18 cellular contexts compared by ENCODE assay signal in genomic region chr7:129208667-129209066, GRCh38. TPM values are rescaled to one million over a fixed set of nuclear protein-coding genes. Genes with fewer than 3 reads are reported as not detected.
DNase-seq lines count a peak whose midpoint lies in the region; ATAC-seq, FAIRE-seq and TF ChIP-seq lines count a peak whose summit lies in the region.
"Had no signal": no experiment of that assay in that cellular context is flagged by ENCODE, and none has a peak within 500 bp of the region (broad histone marks: within the 10 kb centered on the region; RNA-seq: fewer than 3 reads in every experiment).

No MANE protein-coding gene starts in this region.

- TF ChIP-seq POLR2A in GM12891 (IDR thresholded peaks at IDR 0.05; ENCODE audit: low read depth, low read length) (no peak), NB4 (IDR thresholded peaks at IDR 0.05; ENCODE audit: extremely low read depth, insufficient read length) (no peak)

- H3K36me3 Mint-ChIP-seq in stimulated activated memory B cell treated with anti-CD40 and anti-IgM and Interleukin-4, amounts not matched to agents 10 μg/mL and 1 μg/mL and 100 μg/mL, for 72 hours = no peaks in the 10 kb centered on the region
- H3K36me3 Mint-ChIP-seq: CD14-positive monocyte; CD8-positive, alpha-beta T cell; IgD-negative memory B cell had no signal

- H3K4me1 Mint-ChIP-seq in stimulated activated memory B cell treated with anti-CD40 and anti-IgM and Interleukin-4, amounts not matched to agents 10 μg/mL and 1 μg/mL and 100 μg/mL, for 72 hours = peaks cover 19% of the 10 kb centered on the region

- ATAC-seq in stimulated activated memory B cell treated with anti-CD40 and anti-IgM and Interleukin-4, amounts not matched to agents 10 μg/mL and 1 μg/mL and 100 μg/mL, for 72 hours = no peak
- ATAC-seq in HG03378 (IDR thresholded peaks at IDR 0.05; ENCODE audit: unreplicated experiment) = no peak
- ATAC-seq: A549; CD8-positive, alpha-beta T cell had no signal

- DNase-seq in GM12891 (ENCODE audit: insufficient read length, low spot score) = no peak
- DNase-seq in NB4 (ENCODE audit: low read depth) = peak; percentile 74
- DNase-seq in islet precursor cell = peak; percentile 53
- DNase-seq in DMS153 treated with DMSO at 0.1 percent for 48 hours (lab: John Stamatoyannopoulos, UW; ENCODE audit: unreplicated experiment) = no peak
- no peak for DNase-seq in NCI-H510A treated with DMSO at 0.1 percent for 48 hours (lab: John Stamatoyannopoulos, UW)
- DNase-seq: CD8-positive, alpha-beta T cell; COR-L47; DMS153; DND-41; GDM1; GOT3 had no signal

- peak overlapping the region; percentile 19 for H3K27ac Mint-ChIP-seq in stimulated activated memory B cell treated with anti-CD40 and anti-IgM and Interleukin-4, amounts not matched to agents 10 μg/mL and 1 μg/mL and 100 μg/mL, for 72 hours
- H3K27ac Mint-ChIP-seq: CD8-positive, alpha-beta T cell; IgD-negative memory B cell had no signal

- peak; percentile 28 for FAIRE-seq in GM12891 (lab: Jason Lieb, UNC)
- FAIRE-seq: A549, D721Med had no signal

- peak; percentile 42 for TF ChIP-seq CTCF in NB4 (IDR thresholded peaks at IDR 0.05; ENCODE audit: low read depth, low read length)

- H3K4me3 ChIP-seq in NB4 (ENCODE audit: low read depth, low read length) = no peak overlapping the region
- H3K4me3 ChIP-seq: A549, HAP-1 had no signal

- H3K9me3 Mint-ChIP-seq in stimulated activated memory B cell treated with anti-CD40 and anti-IgM and Interleukin-4, amounts not matched to agents 10 μg/mL and 1 μg/mL and 100 μg/mL, for 72 hours = no peaks in the 10 kb centered on the region
- H3K9me3 Mint-ChIP-seq: CD8-positive, alpha-beta T cell; IgD-negative memory B cell had no signal

- H3K4me3 Mint-ChIP-seq in stimulated activated memory B cell treated with anti-CD40 and anti-IgM and Interleukin-4, amounts not matched to agents 10 μg/mL and 1 μg/mL and 100 μg/mL, for 72 hours = no peak overlapping the region
- H3K4me3 Mint-ChIP-seq: CD14-positive monocyte; CD8-positive, alpha-beta T cell; IgD-negative memory B cell had no signal

- no peaks in the 10 kb centered on the region for H3K27me3 Mint-ChIP-seq in stimulated activated memory B cell treated with anti-CD40 and anti-IgM and Interleukin-4, amounts not matched to agents 10 μg/mL and 1 μg/mL and 100 μg/mL, for 72 hours

TF ChIP-seq in GM12891, 5 proteins besides CTCF, POLR2A, EP300 and RAD21:
- no peak for TF ChIP-seq POLR2AphosphoS5 (IDR thresholded peaks at IDR 0.05; ENCODE audit: low read depth, low read length)
- TF ChIP-seq SPI1 (IDR thresholded peaks at IDR 0.05; ENCODE audit: low read depth, low read length) = no peak
- no peak for TF ChIP-seq PAX5 (IDR thresholded peaks at IDR 0.05; ENCODE audit: insufficient read depth, low read length, severe bottlenecking)
- no peak for TF ChIP-seq POU2F2 (IDR thresholded peaks at IDR 0.05; ENCODE audit: low read depth, low read length)
- TF ChIP-seq TAF1 (IDR thresholded peaks at IDR 0.05; ENCODE audit: low read depth, low read length) = no peak

RNA-seq across cellular contexts. Expression of gene AHCYL2, which starts 16.2 kb away (rescaled TPM):
- polyA plus RNA-seq in GM12891 (2012; ENCODE audit: low read depth, missing spikeins) = 3.6 TPM

RNA-seq across cellular contexts. Expression of gene SMO, which starts 20.2 kb away (rescaled TPM):
- 9.9 TPM for polyA plus RNA-seq in GM12891 (2012; ENCODE audit: low read depth, missing spikeins)
- polyA plus RNA-seq: CD14-positive monocyte had no signal

Comparison
In these comparisons a context has a peak if more than half of its experiments do, and no peak if none do; other contexts are left out.
1. DNase-seq: peak in NB4 (single experiment) and islet precursor cell (single experiment); none in GM12891 (single experiment), DMS153 treated with DMSO at 0.1 percent for 48 hours (single experiment) and NCI-H510A treated with DMSO at 0.1 percent for 48 hours (single experiment).